8 cellular contexts compared by ENCODE assay signal in the genomic region with DNA sequence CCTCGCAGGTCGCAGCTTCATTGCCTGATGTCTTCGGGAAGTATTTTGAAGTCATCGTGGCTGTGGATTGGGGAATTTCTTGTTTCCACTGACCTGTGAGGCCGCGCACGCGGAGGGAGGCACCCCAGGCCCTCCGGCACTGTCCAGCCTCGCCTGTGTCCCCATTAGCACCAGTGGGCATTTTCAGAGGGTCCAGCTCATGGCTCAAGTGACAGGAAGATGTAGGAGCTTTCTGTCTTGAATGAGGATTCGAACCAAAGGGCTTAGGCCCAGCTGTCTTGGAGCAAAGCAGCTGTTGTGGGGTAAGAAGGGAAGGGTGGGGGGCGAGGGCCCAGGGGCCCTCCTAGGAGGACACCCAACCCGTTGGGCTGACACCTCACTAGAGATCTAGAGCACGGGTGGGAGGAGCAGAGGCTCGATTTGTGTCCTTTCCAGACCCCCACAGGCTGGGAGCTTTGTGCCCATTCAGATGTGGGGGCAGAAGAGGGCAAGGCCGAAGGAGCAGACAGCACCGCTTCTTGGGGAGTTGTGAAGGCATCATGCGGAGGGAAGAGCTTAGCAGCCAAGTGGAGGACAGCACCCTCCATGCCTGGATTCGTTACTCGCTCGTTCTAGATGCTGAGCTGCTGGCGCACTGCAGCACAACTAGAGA. TPM values are rescaled to one million over a fixed set of nuclear protein-coding genes. Genes with fewer than 3 reads are reported as not detected.
A peak's percentile ranks its signal among the peaks of the same experiment; 100 is the strongest.
DNase-seq lines count a peak whose midpoint lies in the region; ATAC-seq and TF ChIP-seq lines count a peak whose summit lies in the region.

No MANE protein-coding gene starts in this region.

- H3K4me1 ChIP-seq in A673 (ENCODE audit: insufficient read depth, low read length, poor library complexity, severe bottlenecking) (no peaks in the 10 kb centered on the region), HUES48 (ENCODE audit: control insufficient read depth, insufficient read depth, low read length) (no peaks in the 10 kb centered on the region), mammary epithelial cell (ENCODE audit: insufficient read depth, low read length) (peaks cover 6% of the 10 kb centered on the region)

- no peak overlapping the region for H3K9ac ChIP-seq in HUES48 (ENCODE audit: low read depth, low read length)
- peak overlapping the region; percentile 78 for H3K9ac ChIP-seq in mammary epithelial cell (ENCODE audit: insufficient read depth, low read length)

- H3K27me3 ChIP-seq in A673 (replicated peaks; ENCODE audit: insufficient read depth, low read depth, low read length, poor library complexity) (no peaks in the 10 kb centered on the region), HUES48 (ENCODE audit: control insufficient read depth, insufficient read depth, low read length) (no peaks in the 10 kb centered on the region), mammary epithelial cell (ENCODE audit: insufficient read depth, low read length) (no peaks in the 10 kb centered on the region)

- H3K27ac ChIP-seq in A673 (ENCODE audit: low read depth, low read length, poor library complexity, severe bottlenecking): peak overlapping the region; percentile 86
- H3K27ac ChIP-seq in HUES48 (ENCODE audit: low read depth, low read length): no peak overlapping the region
- H3K27ac ChIP-seq in mammary epithelial cell (ENCODE audit: insufficient read depth, low read depth, low read length): peak overlapping the region; percentile 47

- peak overlapping the region; percentile 89 for H3K4me2 ChIP-seq in mammary epithelial cell (ENCODE audit: insufficient read depth, low read depth, low read length)

- dilution Hi-C loops in mammary epithelial cell (cut with HindIII; ENCODE audit: low sequenced_read_pairs): no loop called here

- H3K9me3 ChIP-seq in A673 (ENCODE audit: low read depth, low read length, poor library complexity, severe bottlenecking) (no peaks in the 10 kb centered on the region), HUES48 (ENCODE audit: control insufficient read depth, insufficient read depth, low read length) (peaks cover 65% of the 10 kb centered on the region), mammary epithelial cell (replicated peaks; ENCODE audit: insufficient read depth, low read length) (no peaks in the 10 kb centered on the region)

- DNase-seq in A673 (ENCODE audit: low spot score): no peak
- no peak for DNase-seq in mammary epithelial cell
- DNase-seq in midbrain (lab: John Stamatoyannopoulos, UW): peak; percentile 8
- DNase-seq in GM03348 (ENCODE audit: low spot score): no peak
- no peak for DNase-seq in MV-4-11 (lab: John Stamatoyannopoulos, UW)
- DNase-seq in NCI-H524 (lab: John Stamatoyannopoulos, UW): no peak

- in situ Hi-C loops in mammary epithelial cell (cut with MboI; ENCODE audit: low sequenced_read_pairs in 2 of 2): no loop called here

- H3K4me3 ChIP-seq in A673 (ENCODE audit: low read depth, low read length, poor library complexity, severe bottlenecking) (peak overlapping the region; percentile 90), HUES48 (ENCODE audit: low read depth, low read length) (peak overlapping the region; percentile 61), mammary epithelial cell (replicated peaks in 1 of 3; ENCODE audit: insufficient read depth in 1 of 3, low read depth in 2 of 3, low read length in 3 of 3) (peak overlapping the region; percentile 63 to 82 (median 80))

- no peak for ATAC-seq in HG03135 (IDR thresholded peaks at IDR 0.05; ENCODE audit: unreplicated experiment)

- BruUV-seq in A673 (replicated peaks; lab: Mats Ljungman, UMichigan): no TSS peak
- no TSS peak for BruUV-seq in mammary epithelial cell (replicated peaks; lab: Mats Ljungman, UMichigan)

- H2AFZ ChIP-seq in mammary epithelial cell (ENCODE audit: low read depth, low read length): peak overlapping the region; percentile 99

- peaks cover 43% of the 10 kb centered on the region for H3K36me3 ChIP-seq in A673 (ENCODE audit: insufficient read depth, low read length, poor library complexity, severe bottlenecking)
- H3K36me3 ChIP-seq in HUES48 (ENCODE audit: control insufficient read depth, insufficient read depth, low read length): no peaks in the 10 kb centered on the region
- H3K36me3 ChIP-seq in mammary epithelial cell (ENCODE audit: insufficient read depth, low read length): peaks cover 11% of the 10 kb centered on the region

- CTCF ChIA-PET in A673 (lab: Charles Lee): interaction anchor here (0.6 kb wide), 1 partner anchor 118 kb away, joined by 5 read pairs; no protein-coding TSS in a partner anchor
- CTCF ChIA-PET in mammary epithelial cell (lab: Charles Lee; ENCODE audit: low non-redundant PET): no interaction called here

- H3K79me2 ChIP-seq in mammary epithelial cell (ENCODE audit: insufficient read depth, low read length): peaks cover 31% of the 10 kb centered on the region

- intact Hi-C loops in A673 (cut with micrococcal nuclease; ENCODE audit: unreplicated experiment) (loop anchor here (2.0 kb wide), 1 partner anchor 84 kb away; a partner anchor contains a TSS), mammary epithelial cell (cut with micrococcal nuclease) (loop anchor here (1.0 kb wide), 1 partner anchor 119 kb away; a partner anchor contains a TSS)

- POLR2A ChIA-PET in A673 (lab: Charles Lee; ENCODE audit: low non-redundant PET): no interaction called here

- WGBS in mammary epithelial cell (ENCODE audit: low coverage, missing lambda C conversion rate): 98% methylated on average over 7 of the region's 22 CpGs

- TF ChIP-seq CTCF in A673 (conservative IDR thresholded peaks at IDR 0.05; ENCODE audit: low read depth, low read length): no peak
- no peak for TF ChIP-seq CTCF in mammary epithelial cell (conservative IDR thresholded peaks at IDR 0.05 in 1 of 2, IDR thresholded peaks at IDR 0.05 in 1 of 2; ENCODE audit: extremely low read depth in 1 of 2, insufficient read depth in 1 of 2, low read depth in 1 of 2, low read length in 2 of 2)

- no peaks in the 10 kb centered on the region for H4K20me1 ChIP-seq in mammary epithelial cell (ENCODE audit: insufficient read depth, low read length)

RNA-seq across cellular contexts. Expression of a gene that starts 0.9 kb away (rescaled TPM):
- total RNA-seq in A673 (2021) (19.0 and 20.4 TPM in 2 replicates), mammary epithelial cell (10 to 100 TPM; 14.0 to 24.4 TPM)
- polyA plus RNA-seq in mammary epithelial cell: 6.7 TPM
- polyA minus RNA-seq in mammary epithelial cell: 8.5 TPM
